22 cellular contexts compared by ENCODE assay signal in genomic region chr7:151885202-151885580, GRCh38. TPM values are rescaled to one million over a fixed set of nuclear protein-coding genes. Genes with fewer than 3 reads are reported as not detected.
A peak's percentile ranks its signal among the peaks of the same experiment; 100 is the strongest.
DNase-seq lines count a peak whose midpoint lies in the region; ATAC-seq and TF ChIP-seq lines count a peak whose summit lies in the region.
"Had no signal": no experiment of that assay in that cellular context is flagged by ENCODE, and none has a peak within 500 bp of the region (broad histone marks: within the 10 kb centered on the region; RNA-seq: fewer than 3 reads in every experiment).

No MANE protein-coding gene starts in this region.

- peak; percentile 33 for ATAC-seq in GM19025 (IDR thresholded peaks at IDR 0.05; ENCODE audit: low read depth, unreplicated experiment)
- peak; percentile 15 for ATAC-seq in GM21529 (IDR thresholded peaks at IDR 0.05; ENCODE audit: unreplicated experiment)
- peak; percentile 18 for ATAC-seq in HG03442 (IDR thresholded peaks at IDR 0.05; ENCODE audit: unreplicated experiment)
- no peak for ATAC-seq in HG03108 (IDR thresholded peaks at IDR 0.05; ENCODE audit: unreplicated experiment)
- no peak for ATAC-seq in HG03469 (IDR thresholded peaks at IDR 0.05; ENCODE audit: unreplicated experiment)

- H3K36me3 ChIP-seq in sigmoid colon: no peaks in the 10 kb centered on the region
- H3K36me3 ChIP-seq: BE2C had no signal

- H3K4me1 ChIP-seq in sigmoid colon: no peaks in the 10 kb centered on the region
- H3K4me1 ChIP-seq: BE2C had no signal

- no peak for TF ChIP-seq CTCF in sigmoid colon (IDR thresholded peaks at IDR 0.05)

- DNase-seq in sigmoid colon: peak; percentile 43
- no peak for DNase-seq in NCI-H446 treated with DMSO at 0.1 percent for 48 hours (lab: John Stamatoyannopoulos, UW)
- DNase-seq: BE2C, DMS53, GDM1, GOT3, HCEC 1CT, NCI-H1105, NCI-H146, NCI-H2081, NCI-H2171, NCI-H345, NCI-H524 treated with DMSO at 0.1 percent for 48 hours, NCI-H82, OCI-M1, Right ventricle myocardium superior had no signal

- peaks cover 0 to 4% (median 0%) of the 10 kb centered on the region in 3 donors for H3K27me3 ChIP-seq in sigmoid colon
- H3K27me3 ChIP-seq: BE2C had no signal

- no peak overlapping the region for H3K27ac ChIP-seq in sigmoid colon
- H3K27ac ChIP-seq: KMS-11 had no signal

- TF ChIP-seq POLR2A in sigmoid colon (IDR thresholded peaks at IDR 0.05): no peak

- WGBS in sigmoid colon, 2 donors: 92 to 95% methylated on average over 7 of the region's 7 CpGs

- intact Hi-C loops in sigmoid colon (cut with DNase I): no loop called here

- TF ChIP-seq EP300 in sigmoid colon (IDR thresholded peaks at IDR 0.05): no peak

- no peaks in the 10 kb centered on the region for H3K9me3 ChIP-seq in sigmoid colon
- H3K9me3 ChIP-seq: BE2C had no signal

- no peak overlapping the region for H3K4me3 ChIP-seq in sigmoid colon

RNA-seq across cellular contexts. Expression of gene PRKAG2, which starts 8.3 kb away (rescaled TPM):
- 10 to 100 TPM; 37.1 to 51.2 (median 40.1) TPM for total RNA-seq in sigmoid colon
- polyA plus RNA-seq in sigmoid colon: 10 to 100 TPM; 19.2 to 31.9 (median 29.4) TPM

Comparison
In these comparisons a context has a peak if more than half of its experiments do, and no peak if none do; other contexts are left out.
1. ATAC-seq: peak in GM19025 (single experiment), GM21529 (single experiment) and HG03442 (single experiment); none in HG03108 (single experiment) and HG03469 (single experiment).